19 cellular contexts compared by ENCODE assay signal in the genomic region with DNA sequence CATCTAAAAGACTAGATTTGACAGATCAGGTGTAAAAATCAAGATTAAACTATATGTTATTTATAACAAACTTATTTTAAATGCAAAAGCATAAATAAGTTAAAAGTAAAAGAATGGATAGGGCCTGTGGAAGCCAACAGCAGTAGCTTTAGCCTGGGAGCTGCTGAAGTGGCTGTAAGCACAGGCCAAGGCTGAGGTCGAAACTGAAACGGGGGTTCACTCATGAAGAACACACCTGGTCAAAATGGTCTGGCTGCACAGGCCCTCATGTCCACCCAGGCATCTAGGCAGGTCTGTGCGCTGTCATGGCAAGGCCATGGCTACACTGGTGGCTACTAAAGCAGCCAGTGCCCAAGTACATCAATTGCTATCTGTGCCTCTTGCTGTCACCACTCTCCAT. TPM values are rescaled to one million over a fixed set of nuclear protein-coding genes. Genes with fewer than 3 reads are reported as not detected.
DNase-seq lines count a peak whose midpoint lies in the region; ATAC-seq, FAIRE-seq and TF ChIP-seq lines count a peak whose summit lies in the region.
"Had no signal": no experiment of that assay in that cellular context is flagged by ENCODE, and none has a peak within 500 bp of the region (broad histone marks: within the 10 kb centered on the region; RNA-seq: fewer than 3 reads in every experiment).

No MANE protein-coding gene starts in this region.

- intact Hi-C loops in transverse colon (cut with DNase I; ENCODE audit: low total_unique reads) = no loop called here

- DNase-seq in RPMI8226 (peak; percentile 13), transverse colon (peak; percentile 18), urothelium cell line (ENCODE audit: low spot score) (no peak), globus pallidus (ENCODE audit: low spot score) (no peak)
- DNase-seq: ACHN; CD4-positive, CD25-positive, alpha-beta regulatory T cell; DMS53; GF-D8; HFFc6; IMR-90; KG1 had no signal

- 82 to 100% methylated on average over 2 to 3 of the region's 3 CpGs for WGBS in transverse colon (ENCODE audit: low coverage in 1 of 2), 2 donors

- no peaks in the 10 kb centered on the region for H3K36me3 ChIP-seq in transverse colon
- H3K36me3 ChIP-seq: HAP-1 had no signal

- H3K27ac ChIP-seq in transverse colon = no peak overlapping the region
- H3K27ac ChIP-seq: BLaER1 treated with 17β-estradiol and CSF1 and Interleukin-3, amounts not matched to agents 10 nM and 100 nM had no signal

- TF ChIP-seq EP300 in transverse colon (IDR thresholded peaks at IDR 0.05; ENCODE audit: low read depth) = no peak

- no peaks in the 10 kb centered on the region for H3K9me3 ChIP-seq in transverse colon
- H3K9me3 ChIP-seq: HAP-1 had no signal

- FAIRE-seq in urothelium cell line (lab: Jason Lieb, UNC) = no peak
- FAIRE-seq: GM18507, H1 had no signal

- in situ Hi-C loops in transverse colon (cut with MboI; ENCODE audit: low pct_ligation_motif_present in 1 of 4, low pct_unique_long_range_greater_than_20kb in 1 of 4, low sequenced_read_pairs in 3 of 4) = no loop called here

- no peak overlapping the region for H3K4me3 ChIP-seq in transverse colon
- H3K4me3 ChIP-seq: HAP-1 had no signal

- TF ChIP-seq CTCF in transverse colon (IDR thresholded peaks at IDR 0.05) = no peak

- H3K4me1 ChIP-seq in transverse colon = no peaks in the 10 kb centered on the region
- H3K4me1 ChIP-seq: BLaER1 treated with 17β-estradiol and CSF1 and Interleukin-3, amounts not matched to agents 10 nM and 100 nM; HAP-1 had no signal

- no peaks in the 10 kb centered on the region for H3K27me3 ChIP-seq in transverse colon
- H3K27me3 ChIP-seq: BLaER1 treated with 17β-estradiol and CSF1 and Interleukin-3, amounts not matched to agents 10 nM and 100 nM had no signal

- TF ChIP-seq POLR2A in transverse colon (IDR thresholded peaks at IDR 0.05) = no peak

- ATAC-seq in GM18867 (IDR thresholded peaks at IDR 0.05; ENCODE audit: unreplicated experiment) = peak; percentile 42
- peak; percentile 51 for ATAC-seq in HG02938 (IDR thresholded peaks at IDR 0.05; ENCODE audit: unreplicated experiment)
- ATAC-seq in GM21515 (IDR thresholded peaks at IDR 0.05; ENCODE audit: unreplicated experiment) = no peak

RNA-seq across cellular contexts. Expression of a gene that starts 23.1 kb away (rescaled TPM):
- 1 to 10 TPM in 3 of 4 donors, not detected in 1; 1.2 to 5.1 (median 3.8) TPM for total RNA-seq in transverse colon
- total RNA-seq: A172, HFFc6, IMR-90 had no signal

Comparison
In these comparisons a context has a peak if more than half of its experiments do, and no peak if none do; other contexts are left out.
1. DNase-seq: peak in RPMI8226 (single experiment) and transverse colon (single experiment); none in urothelium cell line (single experiment) and globus pallidus (single experiment).